7 cellular contexts compared by ENCODE assay signal in genomic region chr2:136384541-136385303, GRCh38.
A peak's percentile ranks its signal among the peaks of the same experiment; 100 is the strongest.
DNase-seq lines count a peak whose midpoint lies in the region; ATAC-seq, FAIRE-seq and TF ChIP-seq lines count a peak whose summit lies in the region.

No MANE protein-coding gene starts in this region.

- in situ Hi-C loops in astrocyte of the spinal cord (cut with HindIII; ENCODE audit: low sequenced_read_pairs): no loop called here

- H3K36me3 ChIP-seq in H7 (replicated peaks; ENCODE audit: control insufficient read depth, insufficient read depth, low read length): no peaks in the 10 kb centered on the region
- no peaks in the 10 kb centered on the region for H3K36me3 ChIP-seq in Loucy (ENCODE audit: insufficient read depth, low read length)
- H3K36me3 ChIP-seq in kidney (ENCODE audit: control insufficient read depth in 1 of 2, insufficient read depth in 2 of 2, low read length in 2 of 2): no peaks in the 10 kb centered on the region

- ATAC-seq in stimulated activated naive B cell treated with anti-CD40 and anti-IgM and Interleukin-4, amounts not matched to agents 10 μg/mL and 1 μg/mL and 100 μg/mL, for 72 hours (replicated peaks): peak; percentile 40 to 44

- H3K36me3 Mint-ChIP-seq in stimulated activated naive B cell treated with anti-CD40 and anti-IgM and Interleukin-4, amounts not matched to agents 10 μg/mL and 1 μg/mL and 100 μg/mL, for 72 hours: no peaks in the 10 kb centered on the region

- H2AFZ ChIP-seq in Loucy (ENCODE audit: low read length): no peak overlapping the region

- H3K4me3 ChIP-seq in H7 (ENCODE audit: insufficient read depth, low read depth, low read length): no peak overlapping the region
- H3K4me3 ChIP-seq in Loucy (ENCODE audit: low read length, poor library complexity, severe bottlenecking): peak overlapping the region; percentile 2
- no peak overlapping the region for H3K4me3 ChIP-seq in astrocyte of the spinal cord (ENCODE audit: low read depth, low read length)
- no peak overlapping the region for H3K4me3 ChIP-seq in kidney (ENCODE audit: low read length in 2 of 2)

- H3K9me3 Mint-ChIP-seq in stimulated activated naive B cell treated with anti-CD40 and anti-IgM and Interleukin-4, amounts not matched to agents 10 μg/mL and 1 μg/mL and 100 μg/mL, for 72 hours: no peaks in the 10 kb centered on the region

- H4K20me1 ChIP-seq in Loucy (ENCODE audit: insufficient read depth, low read length, poor library complexity, severe bottlenecking): no peaks in the 10 kb centered on the region

- H3K27ac Mint-ChIP-seq in stimulated activated naive B cell treated with anti-CD40 and anti-IgM and Interleukin-4, amounts not matched to agents 10 μg/mL and 1 μg/mL and 100 μg/mL, for 72 hours: peak overlapping the region; percentile 60

- DNase-seq in H7 (peak; percentile 38), SK-N-DZ (ENCODE audit: low spot score) (peak; percentile 38), astrocyte of the spinal cord (ENCODE audit: low read depth, low spot score) (peak; percentile 9), kidney (no peak)
- no peak for DNase-seq in stimulated activated naive B cell treated with anti-CD40 and anti-IgM and Interleukin-4, amounts not matched to agents 10 μg/mL and 1 μg/mL and 100 μg/mL, for 72 hours

- H3K27ac ChIP-seq in kidney (ENCODE audit: low read depth in 2 of 2, low read length in 2 of 2): no peak overlapping the region

- H3K27me3 ChIP-seq in H7 (ENCODE audit: control insufficient read depth, insufficient read depth, low read length): no peaks in the 10 kb centered on the region
- peaks cover 15% of the 10 kb centered on the region for H3K27me3 ChIP-seq in Loucy (ENCODE audit: insufficient read depth, low read length, poor library complexity, severe bottlenecking)

- H3K4me2 ChIP-seq in Loucy (ENCODE audit: low read depth, low read length, poor library complexity, severe bottlenecking): no peak overlapping the region

- TF ChIP-seq CTCF in GM12873 (IDR thresholded peaks at IDR 0.05; ENCODE audit: insufficient read depth, low read depth, low read length, missing control alignments) (peak; percentile 90), Loucy (conservative IDR thresholded peaks at IDR 0.05; ENCODE audit: low read length) (peak; percentile 94), astrocyte of the spinal cord (IDR thresholded peaks at IDR 0.05; ENCODE audit: low read depth, low read length) (peak; percentile 54), kidney (IDR thresholded peaks at IDR 0.05; ENCODE audit: borderline replicate concordance, extremely low read depth, insufficient read depth) (peak; percentile 70)

- peaks cover 31 to 46% of the 10 kb centered on the region in 2 donors for H3K4me1 Mint-ChIP-seq in stimulated activated naive B cell treated with anti-CD40 and anti-IgM and Interleukin-4, amounts not matched to agents 10 μg/mL and 1 μg/mL and 100 μg/mL, for 72 hours

- H3K9me3 ChIP-seq in Loucy (ENCODE audit: insufficient read depth, low read depth, low read length) (no peaks in the 10 kb centered on the region), kidney (ENCODE audit: control insufficient read depth in 1 of 2, low read length in 2 of 2) (no peaks in the 10 kb centered on the region)

- H3K9ac ChIP-seq in Loucy (ENCODE audit: low read depth, low read length, poor library complexity, severe bottlenecking): no peak overlapping the region
- H3K9ac ChIP-seq in kidney (ENCODE audit: low read length in 2 of 2): no peak overlapping the region

- H3K27me3 Mint-ChIP-seq in stimulated activated naive B cell treated with anti-CD40 and anti-IgM and Interleukin-4, amounts not matched to agents 10 μg/mL and 1 μg/mL and 100 μg/mL, for 72 hours: no peaks in the 10 kb centered on the region

- no peak overlapping the region for H3K4me3 Mint-ChIP-seq in stimulated activated naive B cell treated with anti-CD40 and anti-IgM and Interleukin-4, amounts not matched to agents 10 μg/mL and 1 μg/mL and 100 μg/mL, for 72 hours

- FAIRE-seq in kidney (lab: Jason Lieb, UNC): no peak

- H3K4me1 ChIP-seq in Loucy (ENCODE audit: insufficient read depth, low read length, poor library complexity, severe bottlenecking) (peaks cover 28% of the 10 kb centered on the region), kidney (ENCODE audit: control insufficient read depth in 1 of 2, insufficient read depth in 1 of 2, low read depth in 1 of 2, low read length in 2 of 2) (no peaks in the 10 kb centered on the region)

- intact Hi-C loops in kidney (cut with DNase I): loop anchor here (10.0 kb wide), 1 partner anchor 470 kb away; no protein-coding TSS in a partner anchor

- no peaks in the 10 kb centered on the region for H3K9me2 ChIP-seq in Loucy (replicated peaks; ENCODE audit: low read depth, low read length)

- no peaks in the 10 kb centered on the region for H3K79me2 ChIP-seq in Loucy (ENCODE audit: insufficient read depth, low read length)

- no peaks in the 10 kb centered on the region for H3F3A ChIP-seq in Loucy (ENCODE audit: low read depth)

Comparison
In these comparisons a context has a peak if more than half of its experiments do, and no peak if none do; other contexts are left out.
1. DNase-seq: peak in H7 (single experiment), SK-N-DZ (single experiment) and astrocyte of the spinal cord (single experiment); none in kidney (single experiment) and stimulated activated naive B cell treated with anti-CD40 and anti-IgM and Interleukin-4, amounts not matched to agents 10 μg/mL and 1 μg/mL and 100 μg/mL, for 72 hours (single experiment).
2. Peak in every context shown above with its lines, with median percentiles within 50 percentile points of each other: CTCF ChIP-seq.